9 cellular contexts compared by ENCODE assay signal in genomic region chr1:110495926-110496600, GRCh38. TPM values are rescaled to one million over a fixed set of nuclear protein-coding genes. Genes with fewer than 3 reads are reported as not detected.
A peak's percentile ranks its signal among the peaks of the same experiment; 100 is the strongest.
DNase-seq lines count a peak whose midpoint lies in the region; ATAC-seq and TF ChIP-seq lines count a peak whose summit lies in the region.
"Had no signal": no experiment of that assay in that cellular context is flagged by ENCODE, and none has a peak within 500 bp of the region (broad histone marks: within the 10 kb centered on the region; RNA-seq: fewer than 3 reads in every experiment).

No MANE protein-coding gene starts in this region.

- H3K27ac Mint-ChIP-seq in T-cell, result no peak overlapping the region

- H3K4me3 Mint-ChIP-seq in T-cell, result no peak overlapping the region

- TF ChIP-seq POLR2A in sigmoid colon (IDR thresholded peaks at IDR 0.05), result no peak

- intact Hi-C loops in sigmoid colon (cut with DNase I), result no loop called here

- 22 to 25% methylated on average over 8 of the region's 8 CpGs for WGBS in sigmoid colon, 2 donors

- POLR2A ChIA-PET in T-cell (lab: Charles Lee), result no interaction called here

- no peak overlapping the region for H3K9ac ChIP-seq in adipocyte (ENCODE audit: low read length)

- peaks cover 0 to 4% of the 10 kb centered on the region in 2 donors for H3K27me3 Mint-ChIP-seq in T-cell

- peak; percentile 68 for DNase-seq in ACHN
- DNase-seq in GM19238 (ENCODE audit: insufficient read length, low spot score), result peak; percentile 80
- peak; percentile 21 to 29 for DNase-seq in NCI-H187 (lab: John Stamatoyannopoulos, UW)
- peak; percentile 36 to 78 (median 64) for DNase-seq in T-cell
- DNase-seq in adipocyte (ENCODE audit: low read depth), result peak; percentile 91
- peak; percentile 75 for DNase-seq in right atrium auricular region (ENCODE audit: low spot score)
- peak; percentile 83 for DNase-seq in sigmoid colon

- no peaks in the 10 kb centered on the region for H3K36me3 Mint-ChIP-seq in T-cell

- no peak for TF ChIP-seq EP300 in sigmoid colon (IDR thresholded peaks at IDR 0.05)

- H3K4me1 ChIP-seq in adipocyte (ENCODE audit: control insufficient read depth, insufficient read depth, low read length) (peaks cover 11% of the 10 kb centered on the region), right atrium auricular region (no peaks in the 10 kb centered on the region), sigmoid colon (no peaks in the 10 kb centered on the region)

- no peaks in the 10 kb centered on the region for H3K4me1 Mint-ChIP-seq in T-cell

- H3K36me3 ChIP-seq in adipocyte (ENCODE audit: control insufficient read depth, insufficient read depth, low read length, severe bottlenecking) (no peaks in the 10 kb centered on the region), right atrium auricular region (no peaks in the 10 kb centered on the region), sigmoid colon (no peaks in the 10 kb centered on the region)

- H3K27me3 ChIP-seq in adipocyte (replicated peaks; ENCODE audit: control insufficient read depth, insufficient read depth, low read length), result peaks cover 23% of the 10 kb centered on the region
- H3K27me3 ChIP-seq in right atrium auricular region, result no peaks in the 10 kb centered on the region
- H3K27me3 ChIP-seq in sigmoid colon, result no peaks in the 10 kb centered on the region

- ATAC-seq in T-cell (replicated peaks in 1 of 4) (peak; percentile 70 to 85 (median 80)), GM21717 (IDR thresholded peaks at IDR 0.05; ENCODE audit: unreplicated experiment) (no peak)

- H3K9me3 Mint-ChIP-seq in T-cell, result no peaks in the 10 kb centered on the region

- CTCF ChIA-PET in T-cell (lab: Charles Lee), result interaction anchor here (0.6 to 2.9 kb wide), 28 partner anchors 10 to 444 kb away, joined by 3 to 22 read pairs (median 4); partner anchors contain the start of gene KCNC4 (in 1 of the 2)

- TF ChIP-seq CTCF in right atrium auricular region (IDR thresholded peaks at IDR 0.05) (peak; percentile 69 to 92), sigmoid colon (IDR thresholded peaks at IDR 0.05) (peak in 3 of 4 experiments; percentile 68 to 91 (median 74))

- in situ Hi-C loops in ACHN (cut with HindIII; ENCODE audit: low pct_ligation_motif_present, low pct_unique_long_range_greater_than_20kb, low sequenced_read_pairs), result no loop called here

- no peak overlapping the region for H3K27ac ChIP-seq in right atrium auricular region
- no peak overlapping the region for H3K27ac ChIP-seq in sigmoid colon

- H3K4me3 ChIP-seq in adipocyte (ENCODE audit: low read length), result no peak overlapping the region
- no peak overlapping the region for H3K4me3 ChIP-seq in right atrium auricular region
- no peak overlapping the region for H3K4me3 ChIP-seq in sigmoid colon

- no peaks in the 10 kb centered on the region for H3K9me3 ChIP-seq in adipocyte (ENCODE audit: control insufficient read depth, low read length)
- H3K9me3 ChIP-seq in right atrium auricular region, result no peaks in the 10 kb centered on the region
- no peaks in the 10 kb centered on the region for H3K9me3 ChIP-seq in sigmoid colon

RNA-seq across cellular contexts. Expression of gene KCNA10, which starts 22.9 kb away (rescaled TPM):
- not detected for total RNA-seq in T-cell
- total RNA-seq in right atrium auricular region, result not detected
- total RNA-seq in sigmoid colon, result not detected
- polyA plus RNA-seq in sigmoid colon, result not detected
- total RNA-seq: temporal lobe had no signal

RNA-seq across cellular contexts. Expression of gene PROK1, which starts 45.1 kb away (rescaled TPM):
- total RNA-seq in T-cell, result under 1 TPM in 1 of 5 donors, not detected in 4; 0.20 TPM
- total RNA-seq in right atrium auricular region, result 1 to 10 TPM; 1.0 to 5.1 TPM
- total RNA-seq in sigmoid colon, result 1 to 10 TPM in 1 of 4 donors, not detected in 3; 3.2 TPM
- polyA plus RNA-seq in sigmoid colon, result under 1 TPM in 2 of 3 donors, not detected in 1; 0.09 to 0.46 TPM

Comparison
In these comparisons a context has a peak if more than half of its experiments do, and no peak if none do; other contexts are left out.
1. DNase-seq: peak in every context shown above with its lines; median percentile 91 in adipocyte; 83 in sigmoid colon; 80 in GM19238; 75 in right atrium auricular region; 68 in ACHN; 64 in T-cell; 25 in NCI-H187.